17 cellular contexts compared by ENCODE assay signal in genomic region chr5:153749941-153750340, GRCh38.
DNase-seq lines count a peak whose midpoint lies in the region; ATAC-seq and TF ChIP-seq lines count a peak whose summit lies in the region.
"Had no signal": no experiment of that assay in that cellular context is flagged by ENCODE, and none has a peak within 500 bp of the region (broad histone marks: within the 10 kb centered on the region; RNA-seq: fewer than 3 reads in every experiment).

No MANE protein-coding gene starts in this region.

- no peaks in the 10 kb centered on the region for H3K4me1 Mint-ChIP-seq in activated T-helper 2 cell treated with anti-CD3 and anti-CD28 coated beads, Interferon-gamma antibody, Interleukin-2, Interleukin-4, amounts not matched to agents 10 μg/mL and 5 μg/mL and 100 μg/mL, durations not matched to agents 14 hours and 24 hours and 36 hours (ENCODE audit: low read depth)
- H3K4me1 Mint-ChIP-seq: immature natural killer cell had no signal

- TF ChIP-seq CTCF in osteoblast (IDR thresholded peaks at IDR 0.05; ENCODE audit: extremely low read depth, low read depth, low read length), result no peak

- no peak overlapping the region for H3K27ac Mint-ChIP-seq in activated T-helper 2 cell treated with anti-CD3 and anti-CD28 coated beads, Interferon-gamma antibody, Interleukin-2, Interleukin-4, amounts not matched to agents 10 μg/mL and 5 μg/mL and 100 μg/mL, durations not matched to agents 14 hours and 24 hours and 36 hours
- H3K27ac Mint-ChIP-seq: immature natural killer cell had no signal

- H3K9me3 Mint-ChIP-seq in activated T-helper 2 cell treated with anti-CD3 and anti-CD28 coated beads, Interferon-gamma antibody, Interleukin-2, Interleukin-4, amounts not matched to agents 10 μg/mL and 5 μg/mL and 100 μg/mL, durations not matched to agents 14 hours and 24 hours and 36 hours, result no peaks in the 10 kb centered on the region
- H3K9me3 Mint-ChIP-seq: neural crest cell had no signal

- no peaks in the 10 kb centered on the region for H4K20me1 ChIP-seq in osteoblast (ENCODE audit: insufficient read depth, low read length)

- H2AFZ ChIP-seq in osteoblast (ENCODE audit: low read length), result no peak overlapping the region

- H3K9me3 ChIP-seq in osteoblast (ENCODE audit: low read depth, low read length) (no peaks in the 10 kb centered on the region), aorta (ENCODE audit: control insufficient read depth, low read length) (no peaks in the 10 kb centered on the region)
- H3K9me3 ChIP-seq: A549, right atrium auricular region had no signal

- H3K4me1 ChIP-seq in osteoblast (ENCODE audit: insufficient read depth, low read length) (no peaks in the 10 kb centered on the region), aorta (ENCODE audit: control insufficient read depth in 1 of 2, insufficient read depth in 2 of 2, low read length in 2 of 2) (no peaks in the 10 kb centered on the region)
- H3K4me1 ChIP-seq: A549, right atrium auricular region had no signal

- H3K27ac ChIP-seq in osteoblast (ENCODE audit: low read depth, low read length) (no peak overlapping the region), aorta (ENCODE audit: low read depth in 1 of 2, low read length in 2 of 2) (no peak overlapping the region)
- H3K27ac ChIP-seq: A549, right atrium auricular region had no signal

- H3K36me3 ChIP-seq in osteoblast (ENCODE audit: insufficient read depth, low read length), result no peaks in the 10 kb centered on the region
- no peaks in the 10 kb centered on the region for H3K36me3 ChIP-seq in aorta (ENCODE audit: control insufficient read depth in 1 of 2, insufficient read depth in 2 of 2, low read length in 1 of 2)
- H3K36me3 ChIP-seq: right atrium auricular region had no signal

- H3K79me2 ChIP-seq in osteoblast (ENCODE audit: insufficient read depth, low read length), result no peaks in the 10 kb centered on the region

- H3K4me3 ChIP-seq in osteoblast (ENCODE audit: insufficient read depth, low read length), result no peak overlapping the region
- H3K4me3 ChIP-seq in aorta (ENCODE audit: low read length in 2 of 2), result no peak overlapping the region
- H3K4me3 ChIP-seq: A549, right atrium auricular region had no signal

- no peaks in the 10 kb centered on the region for H3K36me3 Mint-ChIP-seq in activated T-helper 2 cell treated with anti-CD3 and anti-CD28 coated beads, Interferon-gamma antibody, Interleukin-2, Interleukin-4, amounts not matched to agents 10 μg/mL and 5 μg/mL and 100 μg/mL, durations not matched to agents 14 hours and 24 hours and 36 hours (ENCODE audit: low read depth)
- H3K36me3 Mint-ChIP-seq: immature natural killer cell had no signal

- no peak overlapping the region for H3K4me2 ChIP-seq in osteoblast (ENCODE audit: insufficient read depth, low read length)
- H3K4me2 ChIP-seq: A549 had no signal

- H3K4me3 Mint-ChIP-seq in activated T-helper 2 cell treated with anti-CD3 and anti-CD28 coated beads, Interferon-gamma antibody, Interleukin-2, Interleukin-4, amounts not matched to agents 10 μg/mL and 5 μg/mL and 100 μg/mL, durations not matched to agents 14 hours and 24 hours and 36 hours (ENCODE audit: low read depth), result no peak overlapping the region
- H3K4me3 Mint-ChIP-seq: immature natural killer cell, neural crest cell had no signal

- H3K27me3 Mint-ChIP-seq in activated T-helper 2 cell treated with anti-CD3 and anti-CD28 coated beads, Interferon-gamma antibody, Interleukin-2, Interleukin-4, amounts not matched to agents 10 μg/mL and 5 μg/mL and 100 μg/mL, durations not matched to agents 14 hours and 24 hours and 36 hours (ENCODE audit: low read depth), result peaks cover 5% of the 10 kb centered on the region

- intact Hi-C loops in activated T-helper 2 cell treated with anti-CD3 and anti-CD28 coated beads, Interferon-gamma antibody, Interleukin-2, Interleukin-4, amounts not matched to agents 10 μg/mL and 5 μg/mL and 100 μg/mL, durations not matched to agents 14 hours and 24 hours and 36 hours (cut with micrococcal nuclease), result no loop called here
- intact Hi-C loops in aorta (cut with DNase I), result no loop called here

- 54 to 63% methylated on average over 4 of the region's 4 CpGs for WGBS in aorta, 2 donors

- peak; percentile 4 for DNase-seq in NCI-H2196 (lab: John Stamatoyannopoulos, UW; ENCODE audit: unreplicated experiment)
- DNase-seq in NCI-H2196 treated with DMSO at 0.1 percent for 48 hours (lab: John Stamatoyannopoulos, UW; ENCODE audit: unreplicated experiment), result no peak
- DNase-seq in NCI-H146 treated with DMSO at 0.1 percent for 48 hours (lab: John Stamatoyannopoulos, UW; ENCODE audit: unreplicated experiment), result peak; percentile 11
- DNase-seq in SK-N-DZ (ENCODE audit: low spot score), result peak; percentile 35
- DNase-seq in osteoblast (ENCODE audit: insufficient read length, low spot score, missing footprints), result peak; percentile 42
- no peak for DNase-seq in activated T-helper 2 cell treated with anti-CD3 and anti-CD28 coated beads, Interferon-gamma antibody, Interleukin-2, Interleukin-4, amounts not matched to agents 10 μg/mL and 5 μg/mL and 100 μg/mL, durations not matched to agents 14 hours and 24 hours and 36 hours (ENCODE audit: low spot score)
- no peak for DNase-seq in aorta
- DNase-seq: activated CD4-positive, alpha-beta T cell treated with anti-CD3 and anti-CD28 coated beads for 4 hours; immature natural killer cell; MM.1S; NK-92 treated with Interleukin-12 subunit alpha and Interleukin-12 subunit beta, amount 100 ng/mL, for 24 hours; stimulated activated CD4-positive, alpha-beta T cell treated with anti-CD3 and anti-CD28 coated beads, Interleukin-2, amount 100 ng/mL, for 24 hours; T-helper 2 cell had no signal

- no peaks in the 10 kb centered on the region for H3K27me3 ChIP-seq in osteoblast (ENCODE audit: insufficient read depth, low read length)
- no peaks in the 10 kb centered on the region for H3K27me3 ChIP-seq in aorta (ENCODE audit: control insufficient read depth in 1 of 2, insufficient read depth in 2 of 2, low read length in 1 of 2)
- H3K27me3 ChIP-seq: right atrium auricular region had no signal

- ATAC-seq in aorta (ENCODE audit: low FRiP score), result no peak
- ATAC-seq in HG03135 (IDR thresholded peaks at IDR 0.05; ENCODE audit: unreplicated experiment), result no peak
- ATAC-seq: A549 had no signal

Comparison
In these comparisons a context has a peak if more than half of its experiments do, and no peak if none do; other contexts are left out.
1. DNase-seq: peak in NCI-H2196 (single experiment), NCI-H146 treated with DMSO at 0.1 percent for 48 hours (single experiment), SK-N-DZ (single experiment) and osteoblast (single experiment); none in NCI-H2196 treated with DMSO at 0.1 percent for 48 hours (single experiment), activated T-helper 2 cell treated with anti-CD3 and anti-CD28 coated beads, Interferon-gamma antibody, Interleukin-2, Interleukin-4, amounts not matched to agents 10 μg/mL and 5 μg/mL and 100 μg/mL, durations not matched to agents 14 hours and 24 hours and 36 hours (single experiment) and aorta (0 of 2).